1 cellular context compared by ENCODE assay signal in the genomic region with DNA sequence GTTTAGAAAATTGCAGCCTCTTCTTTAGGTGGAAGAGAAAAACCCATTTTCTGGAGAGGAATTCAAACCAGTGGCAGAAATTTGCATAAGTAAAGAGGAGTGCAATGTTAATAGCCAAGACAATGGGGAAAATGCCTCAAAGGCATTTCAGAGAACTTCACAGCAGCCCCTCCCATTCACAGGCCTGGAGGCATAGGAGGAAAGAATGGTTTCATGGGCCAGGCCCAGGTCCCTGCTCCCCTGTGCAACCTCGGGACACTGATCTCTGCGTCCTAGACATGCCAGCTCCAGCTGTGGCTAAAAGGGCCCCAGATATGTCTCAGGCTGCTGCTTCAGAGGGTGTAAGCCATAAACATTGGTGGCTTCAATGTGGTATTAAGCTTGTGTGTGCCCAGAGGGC.
TF ChIP-seq lines count a peak whose summit lies in the region.

No MANE protein-coding gene starts in this region.

TF ChIP-seq in GM23338, 12 proteins besides CTCF, POLR2A, EP300 and RAD21 (continued from another document):
- TF ChIP-seq JUNB (IDR thresholded peaks at IDR 0.05; ENCODE audit: unreplicated experiment): no peak
- TF ChIP-seq NANOG (IDR thresholded peaks at IDR 0.05; ENCODE audit: borderline replicate concordance): no peak
- TF ChIP-seq POLR2AphosphoS5 (IDR thresholded peaks at IDR 0.05; ENCODE audit: low read depth): no peak
